Comparison of ENCODE assay signal across 12 cellular contexts in genomic region chr15:60374209-60374608, GRCh38. TPM values are rescaled to one million over a fixed set of nuclear protein-coding genes. Genes with fewer than 3 reads are reported as not detected.
DNase-seq lines count a peak whose midpoint lies in the region; ATAC-seq, FAIRE-seq and TF ChIP-seq lines count a peak whose summit lies in the region.
"Had no signal": no experiment of that assay in that cellular context is flagged by ENCODE, and none has a peak within 500 bp of the region (broad histone marks: within the 10 kb centered on the region; RNA-seq: fewer than 3 reads in every experiment).

No MANE protein-coding gene starts in this region.

- no peak for TF ChIP-seq CTCF in H9 (conservative IDR thresholded peaks at IDR 0.05)
- no peak for TF ChIP-seq CTCF in SK-N-SH (IDR thresholded peaks at IDR 0.05)
- no peak for TF ChIP-seq CTCF in gastroesophageal sphincter (IDR thresholded peaks at IDR 0.05)
- TF ChIP-seq CTCF in sigmoid colon (IDR thresholded peaks at IDR 0.05) = no peak

- H3K4me3 Mint-ChIP-seq in H9 = no peak overlapping the region
- no peak overlapping the region for H3K4me3 Mint-ChIP-seq in activated CD4-positive, alpha-beta T cell treated with anti-CD3 and anti-CD28 coated beads, Interleukin-2, amount 10 ng/mL, durations not matched to agents 7 days and 5 days
- H3K4me3 Mint-ChIP-seq: activated naive CD4-positive, alpha-beta T cell treated with anti-CD3 and anti-CD28 coated beads, Interleukin-2, amount 50 U/mL, for 24 hours had no signal

- H3T11ph ChIP-seq in H9 (ENCODE audit: low read length) = no peak overlapping the region

- H3K27ac Mint-ChIP-seq in H9 = peak overlapping the region in 2 of 3 experiments; percentile 58 to 77; a peak in 3 of 7 replicates
- H3K27ac Mint-ChIP-seq in activated CD4-positive, alpha-beta T cell treated with anti-CD3 and anti-CD28 coated beads, Interleukin-2, amount 10 ng/mL, durations not matched to agents 7 days and 5 days = no peak overlapping the region
- H3K27ac Mint-ChIP-seq: activated naive CD4-positive, alpha-beta T cell treated with anti-CD3 and anti-CD28 coated beads, Interleukin-2, amount 50 U/mL, for 24 hours had no signal

- no peak overlapping the region for H3K4ac ChIP-seq in H9 (ENCODE audit: low read depth, low read length)

- H3K4me3 ChIP-seq in SK-N-SH (ENCODE audit: low read depth in 2 of 2, low read length in 1 of 2) (no peak overlapping the region), gastroesophageal sphincter (no peak overlapping the region), sigmoid colon (no peak overlapping the region)

- POLR2A ChIA-PET in SK-N-SH (lab: Yijun Ruan, JAX) = no interaction called here
- POLR2A ChIA-PET in activated CD4-positive, alpha-beta T cell treated with anti-CD3 and anti-CD28 coated beads, Interleukin-2, amount 10 ng/mL, durations not matched to agents 7 days and 5 days (lab: Charles Lee) = no interaction called here

- intact Hi-C loops in sigmoid colon (cut with DNase I) = no loop called here

- no peak overlapping the region for H4K5ac ChIP-seq in H9 (ENCODE audit: insufficient read length, low read depth, low read length)

- no peak overlapping the region for H4K91ac ChIP-seq in H9 (ENCODE audit: insufficient read length, low read depth, low read length)

- no peak overlapping the region for H3K23ac ChIP-seq in H9 (ENCODE audit: insufficient read length, low read depth, low read length)

- H3K4me1 Mint-ChIP-seq in H9 = peaks cover 20 to 21% of the 10 kb centered on the region in 2 experiments
- H3K4me1 Mint-ChIP-seq in activated CD4-positive, alpha-beta T cell treated with anti-CD3 and anti-CD28 coated beads, Interleukin-2, amount 10 ng/mL, durations not matched to agents 7 days and 5 days = peaks cover 7% of the 10 kb centered on the region
- H3K4me1 Mint-ChIP-seq: activated naive CD4-positive, alpha-beta T cell treated with anti-CD3 and anti-CD28 coated beads, Interleukin-2, amount 50 U/mL, for 24 hours had no signal

- H3K9me2 ChIP-seq in SK-N-SH = no peaks in the 10 kb centered on the region

- WGBS in H9 (ENCODE audit: extremely low coverage, insufficient read length, low lambda C conversion rate) = no CpG with 5 or more reads among the region's 4 CpGs
- WGBS in SK-N-SH (ENCODE audit: low lambda C conversion rate) = 15% methylated on average over 4 of the region's 4 CpGs
- 55 to 79% methylated on average over 4 of the region's 4 CpGs for WGBS in gastroesophageal sphincter (ENCODE audit: low coverage in 1 of 2), 2 donors
- WGBS in sigmoid colon, 2 donors = 87 to 90% methylated on average over 4 of the region's 4 CpGs

- no peak overlapping the region for H3K56ac ChIP-seq in H9 (ENCODE audit: insufficient read length, low read depth, low read length)

- H3K4me2 ChIP-seq in H9 (ENCODE audit: insufficient read depth, insufficient read length, low read length) = no peak overlapping the region
- peak overlapping the region; percentile 50 for H3K4me2 ChIP-seq in SK-N-SH

- H2AFZ ChIP-seq in H9 (ENCODE audit: low read length) (no peak overlapping the region), SK-N-SH (ENCODE audit: low read depth) (no peak overlapping the region)

- no peaks in the 10 kb centered on the region for H3K4me1 ChIP-seq in H9 (ENCODE audit: insufficient read depth, low read length)
- H3K4me1 ChIP-seq in SK-N-SH (ENCODE audit: control insufficient read depth in 1 of 2, insufficient read depth in 2 of 2, low read depth in 1 of 2, low read length in 1 of 2) = peaks cover 17 to 88% of the 10 kb centered on the region in 2 experiments
- peaks cover 20 to 100% (median 50%) of the 10 kb centered on the region in 3 donors for H3K4me1 ChIP-seq in gastroesophageal sphincter
- H3K4me1 ChIP-seq in sigmoid colon = peaks cover 0 to 71% (median 60%) of the 10 kb centered on the region in 4 donors

- H3K27ac ChIP-seq in H9 (ENCODE audit: insufficient read length, low read depth, low read length) = no peak overlapping the region
- H3K27ac ChIP-seq in SK-N-SH (ENCODE audit: low read depth in 2 of 2, low read length in 1 of 2) = peak overlapping the region; percentile 84 to 99
- peak overlapping the region; percentile 20 to 81 (median 73) for H3K27ac ChIP-seq in gastroesophageal sphincter
- H3K27ac ChIP-seq in sigmoid colon = peak overlapping the region; percentile 58 to 84 (median 74)

- H3K14ac ChIP-seq in H9 (ENCODE audit: insufficient read depth, low read length) = no peak overlapping the region

- H3K9ac ChIP-seq in H9 (ENCODE audit: extremely low read depth, insufficient read length, low read length) (no peak overlapping the region), SK-N-SH (peak overlapping the region; percentile 84)

- no peak overlapping the region for H2BK20ac ChIP-seq in H9 (ENCODE audit: low read depth, low read length, poor library complexity, severe bottlenecking)

- H2BK12ac ChIP-seq in H9 (ENCODE audit: insufficient read length, low read depth, low read length) = no peak overlapping the region

- peaks cover 0 to 13% (median under 1%) of the 10 kb centered on the region in 3 experiments; a peak in 4 of 7 replicates for H3K36me3 Mint-ChIP-seq in H9 (ENCODE audit: insufficient read depth in 1 of 3, low read depth in 3 of 3)
- peaks cover 55% of the 10 kb centered on the region for H3K36me3 Mint-ChIP-seq in activated CD4-positive, alpha-beta T cell treated with anti-CD3 and anti-CD28 coated beads, Interleukin-2, amount 10 ng/mL, durations not matched to agents 7 days and 5 days (ENCODE audit: low read depth)

- H3K27me3 Mint-ChIP-seq in H9 (ENCODE audit: low read depth) = peaks cover 47% of the 10 kb centered on the region
- no peaks in the 10 kb centered on the region for H3K27me3 Mint-ChIP-seq in activated CD4-positive, alpha-beta T cell treated with anti-CD3 and anti-CD28 coated beads, Interleukin-2, amount 10 ng/mL, durations not matched to agents 7 days and 5 days
- H3K27me3 Mint-ChIP-seq: activated naive CD4-positive, alpha-beta T cell treated with anti-CD3 and anti-CD28 coated beads, Interleukin-2, amount 50 U/mL, for 24 hours had no signal

- H3K9me3 ChIP-seq in H9 (ENCODE audit: control insufficient read depth, low read depth, low read length) (no peaks in the 10 kb centered on the region), SK-N-SH (no peaks in the 10 kb centered on the region), gastroesophageal sphincter (no peaks in the 10 kb centered on the region), sigmoid colon (no peaks in the 10 kb centered on the region)

- FAIRE-seq in H54 (lab: Jason Lieb, UNC) = no peak
- FAIRE-seq: urothelium cell line had no signal

- H2BK120ac ChIP-seq in H9 (ENCODE audit: low read depth, low read length, poor library complexity, severe bottlenecking) = no peak overlapping the region

- no peaks in the 10 kb centered on the region for H3K27me3 ChIP-seq in H9 (ENCODE audit: insufficient read depth, low read length)
- H3K27me3 ChIP-seq in SK-N-SH (ENCODE audit: insufficient read depth) = no peaks in the 10 kb centered on the region
- H3K27me3 ChIP-seq in gastroesophageal sphincter = no peaks in the 10 kb centered on the region
- no peaks in the 10 kb centered on the region for H3K27me3 ChIP-seq in sigmoid colon

- no peak overlapping the region for H2BK5ac ChIP-seq in H9 (ENCODE audit: insufficient read length, low read length)

- no peak overlapping the region for H2BK15ac ChIP-seq in H9 (ENCODE audit: low read depth, low read length)

- H3K18ac ChIP-seq in H9 (ENCODE audit: insufficient read length, low read depth, low read length) = no peak overlapping the region

- H4K8ac ChIP-seq in H9 (replicated peaks; ENCODE audit: insufficient read length, low read depth, low read length) = no peak overlapping the region

- H3K36me3 ChIP-seq in SK-N-SH (replicated peaks in 1 of 2; ENCODE audit: control insufficient read depth in 1 of 2, insufficient read depth in 2 of 2, low read length in 1 of 2) (peaks cover 52 to 71% of the 10 kb centered on the region in 2 experiments), gastroesophageal sphincter (peaks cover 0 to 43% of the 10 kb centered on the region in 2 donors), sigmoid colon (peaks cover 0 to 8% (median 6%) of the 10 kb centered on the region in 4 donors)

- no peaks in the 10 kb centered on the region for H3K79me2 ChIP-seq in H9 (ENCODE audit: insufficient read depth, low read length)
- peaks cover 89% of the 10 kb centered on the region for H3K79me2 ChIP-seq in SK-N-SH (ENCODE audit: insufficient read depth)

- TF ChIP-seq EP300 in SK-N-SH (IDR thresholded peaks at IDR 0.05; ENCODE audit: borderline replicate concordance in 1 of 2, low read depth in 1 of 2, low read length in 1 of 2) (no peak), gastroesophageal sphincter (IDR thresholded peaks at IDR 0.05) (no peak), sigmoid colon (IDR thresholded peaks at IDR 0.05) (no peak)

- no peak for ATAC-seq in gastroesophageal sphincter

- H2AK5ac ChIP-seq in H9 (ENCODE audit: insufficient read length, low read length) = no peak overlapping the region

- no peak for DNase-seq in H9
- DNase-seq in SK-N-SH = no peak
- DNase-seq in sigmoid colon = no peak
- DNase-seq in activated CD4-positive, alpha-beta T cell treated with anti-CD3 and anti-CD28 coated beads, Interleukin-2, amount 10 ng/mL, durations not matched to agents 7 days and 5 days = no peak
- DNase-seq in stimulated activated CD4-positive, alpha-beta T cell treated with anti-CD3 and anti-CD28 coated beads, Interleukin-15, amount 100 ng/mL, for 24 hours = no peak
- DNase-seq in H54 (ENCODE audit: insufficient read length, low spot score) = no peak
- DNase-seq in activated CD4-positive, CD25-positive, alpha-beta regulatory T cell treated with anti-CD3 and anti-CD28 coated beads, Interleukin-2, amount 50 U/mL, for 72 hours = no peak
- DNase-seq: activated CD4-positive, CD25-positive, alpha-beta regulatory T cell; stimulated activated CD4-positive, alpha-beta T cell treated with anti-CD3 and anti-CD28 coated beads, Interleukin-4, amount 100 ng/mL, for 1 hour had no signal

- CTCF ChIA-PET in SK-N-SH (lab: Yijun Ruan, JAX) = interaction anchor here (1.1 to 1.8 kb wide), 6 partner anchors 12 to 95 kb away, joined by 3 to 9 read pairs (median 5); no protein-coding TSS in a partner anchor
- CTCF ChIA-PET in activated CD4-positive, alpha-beta T cell treated with anti-CD3 and anti-CD28 coated beads, Interleukin-2, amount 10 ng/mL, durations not matched to agents 7 days and 5 days (lab: Charles Lee) = interaction anchor here (1.0 to 2.8 kb wide), 4 partner anchors 8 to 147 kb away, joined by 3 to 7 read pairs (median 4); no protein-coding TSS in a partner anchor

- no peaks in the 10 kb centered on the region for H3K9me3 Mint-ChIP-seq in H9
- H3K9me3 Mint-ChIP-seq in activated CD4-positive, alpha-beta T cell treated with anti-CD3 and anti-CD28 coated beads, Interleukin-2, amount 10 ng/mL, durations not matched to agents 7 days and 5 days = no peaks in the 10 kb centered on the region
- H3K9me3 Mint-ChIP-seq: activated naive CD4-positive, alpha-beta T cell treated with anti-CD3 and anti-CD28 coated beads, Interleukin-2, amount 50 U/mL, for 24 hours had no signal

- H4K20me1 ChIP-seq in H9 (ENCODE audit: control insufficient read depth, insufficient read depth, insufficient read length) = no peaks in the 10 kb centered on the region
- H4K20me1 ChIP-seq in SK-N-SH (ENCODE audit: insufficient read depth) = peaks cover 36% of the 10 kb centered on the region

- no peak for TF ChIP-seq RAD21 in SK-N-SH (IDR thresholded peaks at IDR 0.05; ENCODE audit: low read length)

- no peak for TF ChIP-seq POLR2A in gastroesophageal sphincter (IDR thresholded peaks at IDR 0.05)
- no peak for TF ChIP-seq POLR2A in sigmoid colon (IDR thresholded peaks at IDR 0.05)
- no peak for TF ChIP-seq POLR2A in H54 (IDR thresholded peaks at IDR 0.05; ENCODE audit: low read depth, low read length)

- H3F3A ChIP-seq in SK-N-SH (replicated peaks; ENCODE audit: insufficient read depth) = peaks cover 94% of the 10 kb centered on the region

- H3K23me2 ChIP-seq in H9 (ENCODE audit: insufficient read length, low read depth, low read length, poor library complexity, severe bottlenecking) = no peaks in the 10 kb centered on the region

- H3K79me1 ChIP-seq in H9 (ENCODE audit: insufficient read depth, low read depth, low read length, poor library complexity, severe bottlenecking) = no peaks in the 10 kb centered on the region

RNA-seq across cellular contexts. Expression of gene ANXA2, which starts 23.6 kb away (rescaled TPM):
- total RNA-seq in H9 (2021) (126 and 127 TPM in 2 replicates), gastroesophageal sphincter (100 to 1,000 TPM; 301 to 793 (median 570) TPM), sigmoid colon (100 to 1,000 TPM; 157 to 366 (median 214) TPM)
- polyA plus RNA-seq in SK-N-SH (2012; rRNA removed) (4,669 and 5,711 TPM in 2 replicates), sigmoid colon (1,000 to 10,000 TPM in 2 of 3 donors, 100 to 1,000 TPM in 1; 900 to 3,307 (median 1,912) TPM)
- 5,477 and 5,705 TPM in 2 replicates for polyA plus RNA-seq in SK-N-SH (2012; cell fraction: cytosol; rRNA removed)
- polyA plus RNA-seq in SK-N-SH (2012; cell fraction: nucleus; rRNA removed) = 2,958 and 4,347 TPM in 2 replicates
- 100 to 1,000 TPM; 438 to 488 TPM for total RNA-seq in activated CD4-positive, alpha-beta T cell treated with anti-CD3 and anti-CD28 coated beads, Interleukin-2, amount 10 ng/mL, durations not matched to agents 7 days and 5 days
